In the genomic region with DNA sequence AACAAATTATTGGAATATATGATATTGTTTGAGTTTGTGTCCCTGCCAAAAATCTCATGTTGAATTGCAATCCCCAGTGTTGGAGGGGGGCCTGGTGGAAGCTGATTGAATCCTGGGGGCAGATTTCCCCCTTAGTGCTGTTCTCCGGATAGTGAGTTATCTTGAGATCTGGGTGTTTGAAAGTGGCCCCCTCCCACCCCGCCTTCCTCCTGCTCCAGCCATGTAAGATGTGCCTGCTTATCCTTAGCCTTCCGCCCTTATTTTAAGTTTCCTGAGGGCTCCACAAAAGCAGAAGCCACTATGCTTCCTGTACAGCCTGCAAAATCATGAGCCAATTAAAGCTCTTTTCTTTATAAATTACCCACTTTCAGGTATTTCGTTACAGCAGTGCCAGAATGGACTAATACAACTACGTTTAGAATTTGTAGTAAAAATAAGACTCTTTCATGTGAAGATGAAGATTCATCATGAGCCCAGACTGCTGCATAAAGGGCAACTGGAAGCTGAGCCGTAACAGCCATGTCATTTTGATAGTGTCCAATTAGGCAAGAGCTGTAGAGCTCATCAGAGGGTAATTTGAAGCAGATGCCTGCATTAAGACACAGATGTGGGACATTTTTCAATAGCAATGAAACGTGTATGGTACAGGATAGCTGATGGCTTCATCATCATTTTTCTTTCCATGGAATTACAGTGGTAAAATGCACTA, we compare ENCODE assay signal across 31 cellular contexts.
"Had no signal": no experiment of that assay in that cellular context is flagged by ENCODE, and none has a peak within 500 bp of the region (broad histone marks: within the 10 kb centered on the region; RNA-seq: fewer than 3 reads in every experiment).

No MANE protein-coding gene starts in this region.

- H3K9ac ChIP-seq: parathyroid adenoma had no signal

- H3K4me3 Mint-ChIP-seq: activated naive CD4-positive, alpha-beta T cell treated with anti-CD3 and anti-CD28 coated beads, Interleukin-2, amount 10 ng/mL, durations not matched to agents 7 days and 5 days; activated naive CD8-positive, alpha-beta T cell treated with anti-CD3 and anti-CD28 coated beads, Interleukin-2, amount 10 ng/mL, durations not matched to agents 7 days and 5 days; activated T-helper 1 cell treated with anti-CD3 and anti-CD28 coated beads, Interleukin-12 subunit alpha, Interleukin-12 subunit beta, Interleukin-2, Interleukin-4 antibody, amounts not matched to agents 30 ng/mL and 10 ng/mL and 1 ng/mL, durations not matched to agents 14 hours and 24 hours and 36 hours; brain; naive thymus-derived CD4-positive, alpha-beta T cell; neural crest cell; stimulated activated effector memory CD8-positive, alpha-beta T cell treated with anti-CD3 and anti-CD28 coated beads, Interleukin-12 subunit alpha, Interleukin-12 subunit beta, amount 100 ng/mL, for 72 hours; stimulated activated naive CD8-positive, alpha-beta T cell treated with anti-CD3 and anti-CD28 coated beads, Interleukin-15, Interleukin-2, amounts not matched to agents 100 ng/mL and 50 ng/mL, for 24 hours had no signal

- H3K27ac Mint-ChIP-seq: activated naive CD4-positive, alpha-beta T cell treated with anti-CD3 and anti-CD28 coated beads, Interleukin-2, amount 10 ng/mL, durations not matched to agents 7 days and 5 days; activated naive CD8-positive, alpha-beta T cell treated with anti-CD3 and anti-CD28 coated beads, Interleukin-2, amount 10 ng/mL, durations not matched to agents 7 days and 5 days; activated T-helper 1 cell treated with anti-CD3 and anti-CD28 coated beads, Interleukin-12 subunit alpha, Interleukin-12 subunit beta, Interleukin-2, Interleukin-4 antibody, amounts not matched to agents 30 ng/mL and 10 ng/mL and 1 ng/mL, durations not matched to agents 14 hours and 24 hours and 36 hours; naive thymus-derived CD4-positive, alpha-beta T cell; stimulated activated effector memory CD8-positive, alpha-beta T cell treated with anti-CD3 and anti-CD28 coated beads, Interleukin-12 subunit alpha, Interleukin-12 subunit beta, amount 100 ng/mL, for 72 hours; stimulated activated naive CD8-positive, alpha-beta T cell treated with anti-CD3 and anti-CD28 coated beads, Interleukin-15, Interleukin-2, amounts not matched to agents 100 ng/mL and 50 ng/mL, for 24 hours had no signal

- DNase-seq: activated CD4-positive, alpha-beta T cell treated with anti-CD3 and anti-CD28 coated beads for 4 hours; activated CD4-positive, alpha-beta T cell treated with anti-CD3 and anti-CD28 coated beads, Interleukin-2, amount 50 U/mL, for 4 hours; activated CD8-positive, alpha-beta memory T cell treated with anti-CD3 and anti-CD28 coated beads for 24 hours; activated gamma-delta T cell; activated naive CD4-positive, alpha-beta T cell treated with anti-CD3 and anti-CD28 coated beads, Interleukin-2, amount 10 ng/mL, durations not matched to agents 7 days and 5 days; activated naive CD8-positive, alpha-beta T cell treated with anti-CD3 and anti-CD28 coated beads, Interleukin-2, amount 10 ng/mL, durations not matched to agents 7 days and 5 days; cerebellar nuclear complex; colonic mucosa; dorsolateral prefrontal cortex; effector memory CD4-positive, alpha-beta T cell; foreskin fibroblast; heart left ventricle; midbrain; naive thymus-derived CD4-positive, alpha-beta T cell; nucleus accumbens; psoas muscle; sigmoid colon; small intestine; stimulated activated CD4-positive, alpha-beta T cell treated with anti-CD3 and anti-CD28 coated beads, Interleukin-4, amount 100 ng/mL, for 24 hours; trophoblast cell; uterus had no signal

- H2AFZ ChIP-seq: parathyroid adenoma had no signal

- H3K9me3 Mint-ChIP-seq: activated naive CD4-positive, alpha-beta T cell treated with anti-CD3 and anti-CD28 coated beads, Interleukin-2, amount 10 ng/mL, durations not matched to agents 7 days and 5 days; activated naive CD8-positive, alpha-beta T cell treated with anti-CD3 and anti-CD28 coated beads, Interleukin-2, amount 10 ng/mL, durations not matched to agents 7 days and 5 days; activated T-helper 1 cell treated with anti-CD3 and anti-CD28 coated beads, Interleukin-12 subunit alpha, Interleukin-12 subunit beta, Interleukin-2, Interleukin-4 antibody, amounts not matched to agents 30 ng/mL and 10 ng/mL and 1 ng/mL, durations not matched to agents 14 hours and 24 hours and 36 hours; brain; neural crest cell; stimulated activated naive CD8-positive, alpha-beta T cell treated with anti-CD3 and anti-CD28 coated beads, Interleukin-15, Interleukin-2, amounts not matched to agents 100 ng/mL and 50 ng/mL, for 24 hours had no signal

- H3K4me3 ChIP-seq: ascending aorta, cardiac muscle cell, colonic mucosa, dorsolateral prefrontal cortex, heart left ventricle, psoas muscle, sigmoid colon, thoracic aorta, uterus had no signal

- H3K36me3 Mint-ChIP-seq: activated naive CD4-positive, alpha-beta T cell treated with anti-CD3 and anti-CD28 coated beads, Interleukin-2, amount 10 ng/mL, durations not matched to agents 7 days and 5 days; activated naive CD8-positive, alpha-beta T cell treated with anti-CD3 and anti-CD28 coated beads, Interleukin-2, amount 10 ng/mL, durations not matched to agents 7 days and 5 days; brain; naive thymus-derived CD4-positive, alpha-beta T cell; stimulated activated effector memory CD8-positive, alpha-beta T cell treated with anti-CD3 and anti-CD28 coated beads, Interleukin-12 subunit alpha, Interleukin-12 subunit beta, amount 100 ng/mL, for 72 hours had no signal

- H3K27me3 Mint-ChIP-seq: activated naive CD4-positive, alpha-beta T cell treated with anti-CD3 and anti-CD28 coated beads, Interleukin-2, amount 10 ng/mL, durations not matched to agents 7 days and 5 days; activated naive CD8-positive, alpha-beta T cell treated with anti-CD3 and anti-CD28 coated beads, Interleukin-2, amount 10 ng/mL, durations not matched to agents 7 days and 5 days; brain; naive thymus-derived CD4-positive, alpha-beta T cell; stimulated activated naive CD8-positive, alpha-beta T cell treated with anti-CD3 and anti-CD28 coated beads, Interleukin-15, Interleukin-2, amounts not matched to agents 100 ng/mL and 50 ng/mL, for 24 hours had no signal

- H3K36me3 ChIP-seq: ascending aorta, cardiac muscle cell, colonic mucosa, heart left ventricle, sigmoid colon, thoracic aorta, uterus had no signal

- H3K9me3 ChIP-seq: ascending aorta, colonic mucosa, heart left ventricle, psoas muscle, sigmoid colon, thoracic aorta, uterus had no signal

- H3K4me1 ChIP-seq: ascending aorta, colonic mucosa, heart left ventricle, parathyroid adenoma, psoas muscle, sigmoid colon, uterus had no signal

- ATAC-seq: heart left ventricle; naive thymus-derived CD4-positive, alpha-beta T cell; psoas muscle; stimulated activated effector memory CD8-positive, alpha-beta T cell treated with anti-CD3 and anti-CD28 coated beads, Interleukin-12 subunit alpha, Interleukin-12 subunit beta, amount 100 ng/mL, for 72 hours had no signal

- H3K4me1 Mint-ChIP-seq: activated naive CD4-positive, alpha-beta T cell treated with anti-CD3 and anti-CD28 coated beads, Interleukin-2, amount 10 ng/mL, durations not matched to agents 7 days and 5 days; activated naive CD8-positive, alpha-beta T cell treated with anti-CD3 and anti-CD28 coated beads, Interleukin-2, amount 10 ng/mL, durations not matched to agents 7 days and 5 days; brain; naive thymus-derived CD4-positive, alpha-beta T cell; stimulated activated effector memory CD8-positive, alpha-beta T cell treated with anti-CD3 and anti-CD28 coated beads, Interleukin-12 subunit alpha, Interleukin-12 subunit beta, amount 100 ng/mL, for 72 hours had no signal

- H3K27ac ChIP-seq: ascending aorta, cardiac muscle cell, colonic mucosa, heart left ventricle, parathyroid adenoma, psoas muscle, sigmoid colon, thoracic aorta, uterus, VCaP had no signal

- H3K79me2 ChIP-seq: parathyroid adenoma had no signal

- H3K27me3 ChIP-seq: ascending aorta, cardiac muscle cell, colonic mucosa, dorsolateral prefrontal cortex, sigmoid colon, uterus had no signal
